Comparison of ENCODE assay signal across 22 cellular contexts in the genomic region with DNA sequence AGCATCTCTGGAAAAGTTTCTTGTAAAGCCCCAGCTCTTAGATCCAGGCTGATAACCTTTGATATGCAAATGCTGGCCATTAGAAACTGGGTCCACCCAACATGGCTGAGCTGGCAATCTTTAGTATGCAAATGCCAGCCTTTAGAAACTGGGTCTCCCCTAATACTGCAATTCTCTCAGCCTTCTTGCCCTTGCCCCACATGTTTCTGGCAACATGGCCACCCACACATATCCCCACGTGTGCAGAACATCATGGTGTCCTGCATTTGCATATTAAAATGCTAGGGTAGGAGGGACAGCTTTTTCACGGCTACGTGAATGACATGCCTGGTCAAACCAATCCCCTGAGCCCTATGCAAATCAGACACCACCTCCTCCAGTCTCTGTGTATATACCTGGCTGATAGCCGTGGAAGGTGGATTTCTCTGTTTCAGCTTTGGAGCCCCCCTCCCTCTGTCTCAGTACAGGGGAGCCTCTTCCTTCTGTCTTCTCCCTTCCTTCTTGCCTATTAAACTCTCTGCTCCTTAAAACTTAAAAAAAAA.
"Had no signal": no experiment of that assay in that cellular context is flagged by ENCODE, and none has a peak within 500 bp of the region (broad histone marks: within the 10 kb centered on the region; RNA-seq: fewer than 3 reads in every experiment).

No MANE protein-coding gene starts in this region.

- H3K27me3 ChIP-seq: SJCRH30 had no signal

- ATAC-seq: Panc1, PC-3, Right ventricle myocardium inferior, SK-N-SH treated with all-trans-retinoic acid at 6 μM for 48 hours had no signal

- H3K27ac ChIP-seq: KMS-11, SJCRH30 had no signal

- H3K4me2 ChIP-seq: KMS-11 had no signal

- H3K9me3 ChIP-seq: SJCRH30 had no signal

- H3K4me3 ChIP-seq: SJCRH30 had no signal

- DNase-seq: IMR-90, Kasumi-1, MM.1S, NCI-H1092 treated with DMSO at 0.1 percent for 48 hours, NCI-H1436, NCI-H187, NCI-H2029, NCI-H2081 treated with DMSO at 0.1 percent for 48 hours, NCI-H2171 treated with DMSO at 0.1 percent for 48 hours, NCI-H345, NCI-H446 treated with DMSO at 0.1 percent for 48 hours, NCI-H510A treated with DMSO at 0.1 percent for 48 hours, NCI-H69, NCI-H774, PC-3, SHP77 treated with DMSO at 0.1 percent for 48 hours, SJCRH30, T-helper 1 cell had no signal

- H3K36me3 ChIP-seq: SJCRH30 had no signal

- H3K4me1 ChIP-seq: SJCRH30 had no signal

- H3K9ac ChIP-seq: KMS-11 had no signal
